25 cellular contexts compared by ENCODE assay signal in the genomic region with DNA sequence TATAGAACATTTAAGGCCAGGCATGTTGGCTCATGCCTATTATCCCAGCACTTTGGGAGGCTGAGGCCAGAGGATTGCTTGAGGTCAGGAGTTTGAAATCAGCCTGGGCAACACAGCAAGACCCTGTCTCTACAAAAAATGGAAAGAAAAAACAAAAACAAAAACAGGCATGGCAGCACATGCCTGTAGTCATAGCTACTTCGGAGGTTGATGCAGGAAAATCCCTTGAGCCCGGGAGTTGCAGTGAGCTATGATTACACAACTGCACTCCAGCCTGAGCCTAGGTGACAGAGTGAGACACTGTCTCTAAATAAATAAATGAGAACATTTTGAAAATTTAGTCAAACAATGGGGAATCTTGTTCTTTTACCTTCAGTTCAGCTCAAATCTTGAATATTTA. TPM values are rescaled to one million over a fixed set of nuclear protein-coding genes. Genes with fewer than 3 reads are reported as not detected.
DNase-seq lines count a peak whose midpoint lies in the region; ATAC-seq, FAIRE-seq and TF ChIP-seq lines count a peak whose summit lies in the region.
"Had no signal": no experiment of that assay in that cellular context is flagged by ENCODE, and none has a peak within 500 bp of the region (broad histone marks: within the 10 kb centered on the region; RNA-seq: fewer than 3 reads in every experiment).

No MANE protein-coding gene starts in this region.

- TF ChIP-seq CTCF in pancreas (IDR thresholded peaks at IDR 0.05) (no peak), sigmoid colon (IDR thresholded peaks at IDR 0.05) (no peak)

- H3K27me3 ChIP-seq in pancreas, result no peaks in the 10 kb centered on the region
- H3K27me3 ChIP-seq in sigmoid colon, result no peaks in the 10 kb centered on the region
- H3K27me3 ChIP-seq: SJSA1 had no signal

- no peak for TF ChIP-seq EP300 in sigmoid colon (IDR thresholded peaks at IDR 0.05)

- FAIRE-seq in pancreas (lab: Jason Lieb, UNC), result no peak
- FAIRE-seq: TTC549 had no signal

- H3K27ac ChIP-seq in pancreas (no peak overlapping the region), sigmoid colon (no peak overlapping the region)
- H3K27ac ChIP-seq: dorsolateral prefrontal cortex, gastrocnemius medialis, parathyroid adenoma, SJSA1 had no signal

- H3K4me1 ChIP-seq in pancreas (no peaks in the 10 kb centered on the region), sigmoid colon (no peaks in the 10 kb centered on the region)
- H3K4me1 ChIP-seq: gastrocnemius medialis, parathyroid adenoma, SJSA1 had no signal

- no peak for TF ChIP-seq POLR2A in sigmoid colon (IDR thresholded peaks at IDR 0.05)

- WGBS in pancreas, 2 donors, result 57 to 63% methylated on average over 2 of the region's 2 CpGs
- WGBS in sigmoid colon, 2 donors, result 75 to 82% methylated on average over 2 of the region's 2 CpGs

- H3K36me3 ChIP-seq in pancreas (no peaks in the 10 kb centered on the region), sigmoid colon (no peaks in the 10 kb centered on the region)
- H3K36me3 ChIP-seq: gastrocnemius medialis, SJSA1 had no signal

- peak in 3 of 4 donors; percentile 33 to 83 (median 62) for ATAC-seq in pancreas
- ATAC-seq: activated T-cell treated with anti-CD3 and anti-CD28 coated beads, Interleukin-2, amount 50 U/mL, for 4 hours; gastrocnemius medialis; right cardiac atrium; stimulated activated naive CD8-positive, alpha-beta T cell treated with anti-CD3 and anti-CD28 coated beads, Interleukin-15, Interleukin-2, amounts not matched to agents 100 U/mL and 50 U/mL, for 24 hours; T-cell had no signal

- DNase-seq in LHCN-M2 (ENCODE audit: low read depth) (peak; percentile 39), amniotic epithelial cell (ENCODE audit: low read depth) (peak; percentile 33), fibroblast of gingiva (ENCODE audit: low read depth) (peak; percentile 14), pancreas (no peak), AG20443 (ENCODE audit: low spot score) (no peak), sigmoid colon (no peak), NOMO-1 treated with dmso at 0.1 percent for 144 hours (lab: John Stamatoyannopoulos, UW; ENCODE audit: unreplicated experiment) (no peak)
- DNase-seq: activated naive CD4-positive, alpha-beta T cell; activated T-cell treated with anti-CD3 and anti-CD28 coated beads, Interleukin-2, amount 50 U/mL, for 4 hours; amniotic stem cell; caudate nucleus; CD4-positive, alpha-beta T cell; dorsolateral prefrontal cortex; gastrocnemius medialis; hippocampal formation; immature natural killer cell; KBM-7; NCI-H1694 treated with DMSO at 0.1 percent for 48 hours; NCI-H69; right cardiac atrium; stimulated activated naive CD8-positive, alpha-beta T cell treated with anti-CD3 and anti-CD28 coated beads, Interleukin-15, Interleukin-2, amounts not matched to agents 100 U/mL and 50 U/mL, for 24 hours; T-cell had no signal

- H3K4me3 ChIP-seq in pancreas (no peak overlapping the region), sigmoid colon (no peak overlapping the region)
- H3K4me3 ChIP-seq: dorsolateral prefrontal cortex, gastrocnemius medialis, SJSA1 had no signal

- H3K9me3 ChIP-seq in pancreas (no peaks in the 10 kb centered on the region), sigmoid colon (no peaks in the 10 kb centered on the region)
- H3K9me3 ChIP-seq: gastrocnemius medialis, SJSA1 had no signal

- intact Hi-C loops in pancreas (cut with DNase I), result no loop called here
- intact Hi-C loops in sigmoid colon (cut with DNase I), result no loop called here

RNA-seq across cellular contexts. Expression of gene YES1, which starts 12.1 kb away (rescaled TPM):
- total RNA-seq in LHCN-M2 (2014; rRNA removed), result 112 and 124 TPM in 2 replicates
- 9.2 TPM for polyA plus RNA-seq in LHCN-M2 (2012)
- 10 to 100 TPM; 28.1 to 35.2 (median 30.7) TPM for total RNA-seq in pancreas
- polyA plus RNA-seq in pancreas, result 10 to 100 TPM; 10.7 to 11.4 TPM
- total RNA-seq in sigmoid colon, result 100 to 1,000 TPM; 105 to 146 (median 114) TPM
- 10 to 100 TPM; 27.6 to 60.6 (median 31.8) TPM for polyA plus RNA-seq in sigmoid colon

Comparison
In these comparisons a context has a peak if more than half of its experiments do, and no peak if none do; other contexts are left out.
1. DNase-seq: peak in LHCN-M2 (single experiment), amniotic epithelial cell (single experiment) and fibroblast of gingiva (single experiment); none in pancreas (0 of 6), AG20443 (single experiment), sigmoid colon (single experiment) and NOMO-1 treated with dmso at 0.1 percent for 144 hours (single experiment).